21 cellular contexts compared by ENCODE assay signal in the genomic region with DNA sequence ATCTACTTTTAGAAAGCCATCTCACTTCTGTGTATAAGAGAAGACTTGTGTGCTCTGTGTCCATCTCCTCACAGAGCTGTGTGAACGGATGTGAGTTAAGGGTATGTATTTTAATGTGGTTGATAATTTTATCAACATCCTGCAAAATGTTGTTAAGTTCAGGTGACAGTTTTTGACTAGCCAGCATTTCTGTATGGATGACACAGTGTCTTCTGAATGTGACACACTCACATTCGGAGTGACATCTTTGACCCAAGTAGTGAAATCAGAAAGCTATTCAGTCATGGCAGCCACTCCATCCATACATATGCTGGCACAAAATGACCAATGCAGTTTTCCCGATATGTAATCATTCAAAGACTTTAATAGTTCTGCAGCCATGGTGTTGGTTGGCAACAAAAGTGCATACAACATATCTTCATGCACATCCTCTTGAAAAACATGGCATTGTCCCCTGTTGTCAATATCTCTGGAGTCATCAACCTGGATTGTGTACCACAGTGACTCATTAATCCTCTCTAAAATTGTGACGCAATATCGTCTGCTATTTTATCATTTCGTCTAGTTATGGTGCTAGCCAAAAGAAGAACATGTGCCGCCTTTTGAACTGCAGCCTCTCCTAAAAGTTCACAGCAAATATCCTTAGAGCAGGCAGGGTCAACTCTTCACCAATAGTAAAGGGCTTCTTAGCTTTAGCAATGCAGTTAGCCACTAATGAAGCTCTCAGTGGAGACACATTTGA. TPM values are rescaled to one million over a fixed set of nuclear protein-coding genes. Genes with fewer than 3 reads are reported as not detected.
DNase-seq lines count a peak whose midpoint lies in the region; FAIRE-seq and TF ChIP-seq lines count a peak whose summit lies in the region.
"Had no signal": no experiment of that assay in that cellular context is flagged by ENCODE, and none has a peak within 500 bp of the region (broad histone marks: within the 10 kb centered on the region; RNA-seq: fewer than 3 reads in every experiment).

No MANE protein-coding gene starts in this region.

- no peak overlapping the region for H3K23ac ChIP-seq in H1 (ENCODE audit: insufficient read length)

- WGBS in H1 (ENCODE audit: extremely low coverage in 1 of 2, insufficient coverage in 1 of 2, insufficient read length in 1 of 2, insufficient replicate concordance in 2 of 2, low coverage in 1 of 2, low lambda C conversion rate in 2 of 2, missing lambda C conversion rate in 1 of 2), 2 experiments: 96% methylated on average over 7 of the region's 7 CpGs; no CpG with 5 or more reads in 1 of the 2 experiments

- H3K27ac Mint-ChIP-seq in T-helper 2 cell treated with Interferon-gamma antibody and Interleukin-4, amounts not matched to agents 5 μg/mL and 100 μg/mL, for 36 hours: no peak overlapping the region
- H3K27ac Mint-ChIP-seq: activated naive CD8-positive, alpha-beta T cell treated with anti-CD3 and anti-CD28 coated beads for 36 hours; activated T-cell treated with anti-CD3 and anti-CD28 coated beads, Interleukin-2, amount 50 U/mL, for 72 hours; CD4-positive, CD25-positive, alpha-beta regulatory T cell; IgD-negative memory B cell had no signal

- no peaks in the 10 kb centered on the region for H3K9me3 Mint-ChIP-seq in T-helper 2 cell treated with Interferon-gamma antibody and Interleukin-4, amounts not matched to agents 5 μg/mL and 100 μg/mL, for 36 hours
- H3K9me3 Mint-ChIP-seq: activated T-cell treated with anti-CD3 and anti-CD28 coated beads, Interleukin-2, amount 50 U/mL, for 72 hours; CD4-positive, CD25-positive, alpha-beta regulatory T cell had no signal

- TF ChIP-seq EP300 in H1 (IDR thresholded peaks at IDR 0.05; ENCODE audit: borderline replicate concordance in 1 of 2, low read depth in 2 of 2, low read length in 2 of 2): no peak

- H3K4me3 Mint-ChIP-seq in T-helper 2 cell treated with Interferon-gamma antibody and Interleukin-4, amounts not matched to agents 5 μg/mL and 100 μg/mL, for 36 hours: no peak overlapping the region
- H3K4me3 Mint-ChIP-seq: activated naive CD8-positive, alpha-beta T cell treated with anti-CD3 and anti-CD28 coated beads for 36 hours; activated T-cell treated with anti-CD3 and anti-CD28 coated beads, Interleukin-2, amount 50 U/mL, for 72 hours; CD4-positive, CD25-positive, alpha-beta regulatory T cell; IgD-negative memory B cell had no signal

- no peak for TF ChIP-seq CTCF in H1 (IDR thresholded peaks at IDR 0.05; ENCODE audit: control extremely low read depth in 1 of 3, insufficient read depth in 1 of 3, low read depth in 1 of 3, low read length in 3 of 3)
- TF ChIP-seq CTCF in osteoblast (IDR thresholded peaks at IDR 0.05; ENCODE audit: extremely low read depth, low read depth, low read length): no peak

- H3K23me2 ChIP-seq in H1 (ENCODE audit: low read depth, low read length): no peaks in the 10 kb centered on the region

- peaks cover 5% of the 10 kb centered on the region for H3K4me1 Mint-ChIP-seq in T-helper 2 cell treated with Interferon-gamma antibody and Interleukin-4, amounts not matched to agents 5 μg/mL and 100 μg/mL, for 36 hours (ENCODE audit: low read depth)
- H3K4me1 Mint-ChIP-seq: activated naive CD8-positive, alpha-beta T cell treated with anti-CD3 and anti-CD28 coated beads for 36 hours; CD4-positive, CD25-positive, alpha-beta regulatory T cell had no signal

- no peak overlapping the region for H3K18ac ChIP-seq in H1 (ENCODE audit: extremely low read depth, low read length)

- TF ChIP-seq POLR2A in H1 (IDR thresholded peaks at IDR 0.05; ENCODE audit: control extremely low read depth in 1 of 2, low read depth in 2 of 2, low read length in 2 of 2): no peak

- no peak overlapping the region for H2AFZ ChIP-seq in H1 (ENCODE audit: low read length)
- H2AFZ ChIP-seq in osteoblast (ENCODE audit: low read length): no peak overlapping the region

- H3K27ac ChIP-seq in H1 (ENCODE audit: low read depth, low read length) (no peak overlapping the region), osteoblast (ENCODE audit: low read depth, low read length) (no peak overlapping the region)
- H3K27ac ChIP-seq: cardiac muscle cell had no signal

- H3K36me3 ChIP-seq in H1 (ENCODE audit: control insufficient read depth in 2 of 4, insufficient read depth in 4 of 4, low read length in 3 of 4) (no peaks in the 10 kb centered on the region), osteoblast (ENCODE audit: insufficient read depth, low read length) (no peaks in the 10 kb centered on the region)
- H3K36me3 ChIP-seq: cardiac muscle cell had no signal

- no peak for TF ChIP-seq RAD21 in H1 (IDR thresholded peaks at IDR 0.05 in 1 of 2, conservative IDR thresholded peaks at IDR 0.05 in 1 of 2; ENCODE audit: low read depth in 2 of 2, low read length in 2 of 2)

- POLR2A ChIA-PET in H1 (lab: Charles Lee; ENCODE audit: partially characterized antibody): interaction anchor here (0.7 to 2.2 kb wide), 4 partner anchors 11 to 23 kb away, joined by 3 to 9 read pairs (median 3); no protein-coding TSS in a partner anchor

- H4K5ac ChIP-seq in H1 (ENCODE audit: insufficient read length, low read depth, low read length): no peak overlapping the region

- H3K4me3 ChIP-seq in H1 (ENCODE audit: extremely low read depth in 1 of 4, insufficient read depth in 2 of 4, low read depth in 3 of 4, low read length in 4 of 4) (no peak overlapping the region), osteoblast (ENCODE audit: insufficient read depth, low read length) (no peak overlapping the region)
- H3K4me3 ChIP-seq: cardiac muscle cell had no signal

- H3K14ac ChIP-seq in H1 (ENCODE audit: insufficient read length): no peak overlapping the region

- H2BK12ac ChIP-seq in H1 (ENCODE audit: low read depth, low read length): no peak overlapping the region

- no peaks in the 10 kb centered on the region for H3K9me3 ChIP-seq in H1 (ENCODE audit: insufficient read depth in 2 of 2, low read depth in 1 of 2, low read length in 1 of 2)
- H3K9me3 ChIP-seq in osteoblast (ENCODE audit: low read depth, low read length): no peaks in the 10 kb centered on the region

- H2BK15ac ChIP-seq in H1 (ENCODE audit: low read length): no peak overlapping the region

- no peak overlapping the region for H2AK5ac ChIP-seq in H1 (ENCODE audit: low read depth, low read length)

- no peak overlapping the region; the same call in 1 of the 2 replicates for H2BK20ac ChIP-seq in H1 (ENCODE audit: low read length)

- H3K79me2 ChIP-seq in H1 (ENCODE audit: control insufficient read depth in 1 of 2, insufficient read depth in 2 of 2, low read length in 2 of 2) (no peaks in the 10 kb centered on the region), osteoblast (ENCODE audit: insufficient read depth, low read length) (no peaks in the 10 kb centered on the region)

- H3K27me3 Mint-ChIP-seq in T-helper 2 cell treated with Interferon-gamma antibody and Interleukin-4, amounts not matched to agents 5 μg/mL and 100 μg/mL, for 36 hours (ENCODE audit: low read depth): peaks cover 42% of the 10 kb centered on the region

- H3K36me3 Mint-ChIP-seq in T-helper 2 cell treated with Interferon-gamma antibody and Interleukin-4, amounts not matched to agents 5 μg/mL and 100 μg/mL, for 36 hours (ENCODE audit: low read depth): no peaks in the 10 kb centered on the region
- H3K36me3 Mint-ChIP-seq: activated naive CD8-positive, alpha-beta T cell treated with anti-CD3 and anti-CD28 coated beads for 36 hours; CD4-positive, CD25-positive, alpha-beta regulatory T cell; IgD-negative memory B cell had no signal

- no peak for FAIRE-seq in H1 (lab: Jason Lieb, UNC)
- FAIRE-seq: urothelium cell line had no signal

- H3K27me3 ChIP-seq in H1 (replicated peaks in 1 of 4; ENCODE audit: control insufficient read depth in 3 of 4, extremely low read depth in 1 of 4, insufficient read depth in 3 of 4, low read length in 3 of 4) (no peaks in the 10 kb centered on the region), osteoblast (ENCODE audit: insufficient read depth, low read length) (no peaks in the 10 kb centered on the region)
- H3K27me3 ChIP-seq: cardiac muscle cell had no signal

- no peak overlapping the region for H4K8ac ChIP-seq in H1 (ENCODE audit: extremely low read depth, insufficient read depth, low read length)

- CTCF ChIA-PET in H1 (lab: Charles Lee; ENCODE audit: partially characterized antibody): interaction anchor here (0.6 to 1.3 kb wide), 3 partner anchors 14 to 45 kb away, joined by 3 to 5 read pairs (median 4); no protein-coding TSS in a partner anchor

- H4K91ac ChIP-seq in H1 (replicated peaks; ENCODE audit: insufficient read length, low read length): no peak overlapping the region

- H3K4me2 ChIP-seq in H1 (ENCODE audit: insufficient read depth in 1 of 2, low read depth in 2 of 2, low read length in 2 of 2): no peak overlapping the region
- H3K4me2 ChIP-seq in osteoblast (ENCODE audit: insufficient read depth, low read length): no peak overlapping the region

- no peak overlapping the region for H2BK120ac ChIP-seq in H1 (replicated peaks; ENCODE audit: low read depth, low read length)

- DNase-seq in NOMO-1 treated with DMSO at 0.1 percent for 48 hours (lab: John Stamatoyannopoulos, UW; ENCODE audit: unreplicated experiment) (peak; percentile 18), NOMO-1 (lab: John Stamatoyannopoulos, UW; ENCODE audit: unreplicated experiment in 2 of 2) (no peak), RPMI7951 (ENCODE audit: low read depth) (peak; percentile 49), H1 (ENCODE audit: low read depth in 1 of 2, low spot score in 2 of 2) (no peak), osteoblast (ENCODE audit: insufficient read length, low spot score, missing footprints) (peak; percentile 21), ecto neural progenitor cell (ENCODE audit: low spot score) (no peak)
- DNase-seq in T-helper 2 cell treated with Interferon-gamma antibody and Interleukin-4, amounts not matched to agents 5 μg/mL and 100 μg/mL, for 36 hours (ENCODE audit: low spot score): no peak
- DNase-seq in activated effector memory CD4-positive, alpha-beta T cell treated with Interleukin-2 at 50 U/mL for 16 hours: no peak
- DNase-seq: activated naive CD8-positive, alpha-beta T cell treated with anti-CD3 and anti-CD28 coated beads for 36 hours; activated T-cell treated with anti-CD3 and anti-CD28 coated beads, Interleukin-2, amount 50 U/mL, for 72 hours; CD4-positive, CD25-positive, alpha-beta regulatory T cell; DND-41; effector CD4-positive, alpha-beta T cell; hypothalamus; left colon; NCI-H526; nucleus accumbens; stimulated activated CD4-positive, alpha-beta T cell treated with anti-CD3 and anti-CD28 coated beads, Interleukin-2, amount 100 ng/mL, for 24 hours had no signal

- no peak overlapping the region for H3K56ac ChIP-seq in H1 (replicated peaks; ENCODE audit: insufficient read length, low read depth, low read length)

- H3K9ac ChIP-seq in H1 (replicated peaks in 1 of 4; ENCODE audit: extremely low read depth in 1 of 4, low read depth in 3 of 4, low read length in 3 of 4): no peak overlapping the region

- no peaks in the 10 kb centered on the region for H3K79me1 ChIP-seq in H1 (ENCODE audit: low read depth, low read length)

- no peaks in the 10 kb centered on the region for H4K20me1 ChIP-seq in H1 (replicated peaks in 1 of 2; ENCODE audit: control insufficient read depth in 1 of 2, insufficient read depth in 2 of 2, low read length in 2 of 2)
- no peaks in the 10 kb centered on the region for H4K20me1 ChIP-seq in osteoblast (ENCODE audit: insufficient read depth, low read length)

- H3K4me1 ChIP-seq in H1 (replicated peaks in 1 of 4; ENCODE audit: control insufficient read depth in 3 of 4, insufficient read depth in 4 of 4, low read length in 3 of 4): no peaks in the 10 kb centered on the region; a peak in 1 of 7 replicates
- peaks cover 17% of the 10 kb centered on the region for H3K4me1 ChIP-seq in osteoblast (ENCODE audit: insufficient read depth, low read length)

- no peak overlapping the region for H2BK5ac ChIP-seq in H1 (ENCODE audit: low read depth, low read length)

- H3K4ac ChIP-seq in H1 (replicated peaks; ENCODE audit: insufficient read length, low read depth, low read length): no peak overlapping the region

RNA-seq across cellular contexts. Expression of a gene that starts 6.8 kb away (rescaled TPM):
- 3.3 and 4.1 TPM in 2 replicates for total RNA-seq in RPMI7951 (2014; rRNA removed; shearing (Covaris generic))
- 145 and 153 TPM in 2 replicates for total RNA-seq in H1 (2021; fragmentation: NEBNext Ultra II Directional; extraction: Animal tissue kit (Norgen Biotek cat#: 25700))
- 20.5 and 23.4 TPM in 2 replicates for polyA plus RNA-seq in H1 (2011; rRNA removed)
- 45.3 TPM for polyA plus RNA-seq in H1 (2011; cell fraction: cytosol; rRNA removed)
- 30.0 TPM for polyA plus RNA-seq in H1 (2011; cell fraction: nucleus; rRNA removed)
- 42.5 to 55.1 TPM (median 50.9 TPM) in 4 replicates for polyA plus RNA-seq in H1 (2012, experiment 1 of 2)
- polyA plus RNA-seq in H1 (2012, experiment 2 of 2): 5.4 TPM
- polyA plus RNA-seq in H1 (2013, experiment 1 of 2): 46.6 TPM
- polyA plus RNA-seq in H1 (2013, experiment 2 of 2): 39.5 TPM
- 55.5 and 65.6 TPM in 2 replicates for polyA minus RNA-seq in H1 (2011; rRNA and poly(A)+ RNA removed)
- 84.8 TPM for polyA minus RNA-seq in H1 (2011; cell fraction: cytosol; rRNA and poly(A)+ RNA removed)
- polyA minus RNA-seq in H1 (2011; cell fraction: nucleus; rRNA and poly(A)+ RNA removed): 136 TPM
- total RNA-seq in osteoblast: 69.2 and 86.5 TPM in 2 replicates
- total RNA-seq: CD4-positive, CD25-positive, alpha-beta regulatory T cell had no signal
- polyA plus RNA-seq: CD4-positive, CD25-positive, alpha-beta regulatory T cell; IgD-negative memory B cell had no signal

Comparison
In these comparisons a context has a peak if more than half of its experiments do, and no peak if none do; other contexts are left out.
1. DNase-seq: peak in NOMO-1 treated with DMSO at 0.1 percent for 48 hours (single experiment), RPMI7951 (single experiment) and osteoblast (single experiment); none in NOMO-1 (0 of 2), H1 (0 of 2), T-helper 2 cell treated with Interferon-gamma antibody and Interleukin-4, amounts not matched to agents 5 μg/mL and 100 μg/mL, for 36 hours (single experiment), activated effector memory CD4-positive, alpha-beta T cell treated with Interleukin-2 at 50 U/mL for 16 hours (single experiment) and ecto neural progenitor cell (single experiment).
2. RNA of a gene that starts 6.8 kb away (total RNA-seq): 145 to 153 TPM in H1 and 69.2 to 86.5 TPM in osteoblast; 3.3 to 4.1 TPM in RPMI7951; every median in the first group is over 10 times any median in the second.